Comparison of ENCODE assay signal across 18 cellular contexts in genomic region chr2:120262761-120263428, GRCh38. TPM values are rescaled to one million over a fixed set of nuclear protein-coding genes. Genes with fewer than 3 reads are reported as not detected.
A peak's percentile ranks its signal among the peaks of the same experiment; 100 is the strongest.
DNase-seq lines count a peak whose midpoint lies in the region; ATAC-seq and TF ChIP-seq lines count a peak whose summit lies in the region.
"Had no signal": no experiment of that assay in that cellular context is flagged by ENCODE, and none has a peak within 500 bp of the region (broad histone marks: within the 10 kb centered on the region; RNA-seq: fewer than 3 reads in every experiment).

No MANE protein-coding gene starts in this region.

- in situ Hi-C loops in brain microvascular endothelial cell (cut with HindIII; ENCODE audit: low pct_ligation_motif_present, low sequenced_read_pairs) = no loop called here

- H3K36me3 Mint-ChIP-seq in MCF 10A (ENCODE audit: insufficient read depth, unreplicated experiment) = no peaks in the 10 kb centered on the region

- no peak overlapping the region for H3K4me3 ChIP-seq in breast epithelium
- no peak overlapping the region for H3K4me3 ChIP-seq in brain microvascular endothelial cell (ENCODE audit: low read depth, low read length)
- no peak overlapping the region for H3K4me3 ChIP-seq in left lung
- no peak overlapping the region for H3K4me3 ChIP-seq in upper lobe of left lung
- H3K4me3 ChIP-seq: heart right ventricle had no signal

- peak overlapping the region in 1 of 2 donors; percentile 61 for H3K27ac ChIP-seq in breast epithelium
- no peak overlapping the region for H3K27ac ChIP-seq in brain microvascular endothelial cell
- peak overlapping the region in 1 of 2 donors; percentile 72 for H3K27ac ChIP-seq in left lung
- peak overlapping the region in 3 of 4 donors; percentile 38 to 48 (median 40) for H3K27ac ChIP-seq in upper lobe of left lung
- H3K27ac ChIP-seq: heart right ventricle had no signal

- no peak overlapping the region for H3K4me3 Mint-ChIP-seq in MCF 10A (ENCODE audit: unreplicated experiment)
- H3K4me3 Mint-ChIP-seq: activated naive CD4-positive, alpha-beta T cell treated with anti-CD3 and anti-CD28 coated beads, Interleukin-2, amount 50 U/mL, for 24 hours; CD8-positive, alpha-beta memory T cell; endodermal cell had no signal

- POLR2A ChIA-PET in MCF 10A (lab: Yijun Ruan, JAX) = interaction anchor here (0.6 to 3.4 kb wide), 7 partner anchors 10 to 546 kb away, joined by 3 to 18 read pairs (median 3); partner anchors contain the start of gene RALB

- no peaks in the 10 kb centered on the region for H3K27me3 ChIP-seq in breast epithelium
- no peaks in the 10 kb centered on the region for H3K27me3 ChIP-seq in brain microvascular endothelial cell (replicated peaks)
- H3K27me3 ChIP-seq in left lung = no peaks in the 10 kb centered on the region
- no peaks in the 10 kb centered on the region for H3K27me3 ChIP-seq in upper lobe of left lung
- H3K27me3 ChIP-seq: heart right ventricle had no signal

- 68 to 73% methylated on average over 10 of the region's 10 CpGs for WGBS in upper lobe of left lung, 2 donors

- no peaks in the 10 kb centered on the region for H3K27me3 Mint-ChIP-seq in MCF 10A (ENCODE audit: insufficient read depth, unreplicated experiment)
- H3K27me3 Mint-ChIP-seq: activated naive CD4-positive, alpha-beta T cell treated with anti-CD3 and anti-CD28 coated beads, Interleukin-2, amount 50 U/mL, for 24 hours; CD8-positive, alpha-beta memory T cell; progenitor cell of endocrine pancreas had no signal

- ATAC-seq in left lung = peak; percentile 78
- ATAC-seq in upper lobe of left lung (ENCODE audit: low FRiP score in 2 of 2) = peak; percentile 52 to 57

- CTCF ChIA-PET in MCF 10A (lab: Yijun Ruan, JAX) = interaction anchor here (0.6 to 0.8 kb wide), 3 partner anchors 11 to 832 kb away, joined by 3 to 4 read pairs (median 3); no protein-coding TSS in a partner anchor

- no peaks in the 10 kb centered on the region for H3K9me3 Mint-ChIP-seq in MCF 10A (ENCODE audit: unreplicated experiment)
- H3K9me3 Mint-ChIP-seq: activated naive CD4-positive, alpha-beta T cell treated with anti-CD3 and anti-CD28 coated beads, Interleukin-2, amount 50 U/mL, for 24 hours had no signal

- no peaks in the 10 kb centered on the region for H3K4me1 Mint-ChIP-seq in MCF 10A (ENCODE audit: insufficient read depth, unreplicated experiment)
- H3K4me1 Mint-ChIP-seq: endodermal cell had no signal

- intact Hi-C loops in MCF 10A (cut with micrococcal nuclease) = no loop called here
- intact Hi-C loops in breast epithelium (cut with DNase I; ENCODE audit: low total_unique reads) = no loop called here
- intact Hi-C loops in left lung (cut with DNase I) = no loop called here

- TF ChIP-seq CTCF in MCF 10A (IDR thresholded peaks at IDR 0.05; ENCODE audit: unreplicated experiment) (no peak), breast epithelium (IDR thresholded peaks at IDR 0.05) (no peak), brain microvascular endothelial cell (IDR thresholded peaks at IDR 0.05; ENCODE audit: low read depth, low read length, missing control alignments) (no peak), left lung (IDR thresholded peaks at IDR 0.05) (no peak), upper lobe of left lung (IDR thresholded peaks at IDR 0.05) (no peak)

- H3K9me3 ChIP-seq in breast epithelium = peaks cover 0 to 6% of the 10 kb centered on the region in 2 donors
- H3K9me3 ChIP-seq in left lung = peaks cover 0 to 3% of the 10 kb centered on the region in 2 donors
- peaks cover 0 to 7% (median 0%) of the 10 kb centered on the region in 4 donors for H3K9me3 ChIP-seq in upper lobe of left lung

- no peaks in the 10 kb centered on the region for H3K4me1 ChIP-seq in breast epithelium
- H3K4me1 ChIP-seq in left lung = peaks cover 0 to 77% of the 10 kb centered on the region in 2 donors
- H3K4me1 ChIP-seq in upper lobe of left lung = peaks cover 39 to 69% (median 52%) of the 10 kb centered on the region in 4 donors

- no TSS peak for BruUV-seq in MCF 10A (replicated peaks; lab: Mats Ljungman, UMichigan)

- DNase-seq in MCF 10A (ENCODE audit: unreplicated experiment) (peak; percentile 76), breast epithelium (ENCODE audit: low spot score in 2 of 2) (no peak), brain microvascular endothelial cell (peak; percentile 30), left lung (no peak), upper lobe of left lung (no peak), NCI-H1930 (lab: John Stamatoyannopoulos, UW) (no peak), A172 (ENCODE audit: low spot score) (no peak)
- no peak for DNase-seq in activated naive CD4-positive, alpha-beta T cell treated with anti-CD3 and anti-CD28 coated beads, Interleukin-2, amount 50 U/mL, for 16 hours
- DNase-seq: activated CD4-positive, alpha-beta T cell treated with anti-CD3 and anti-CD28 coated beads for 48 hours; CD8-positive, alpha-beta memory T cell; endodermal cell; GDM1; heart right ventricle; NCI-H2029 treated with DMSO at 0.1 percent for 48 hours; NCI-H774; substantia nigra had no signal

- TF ChIP-seq EP300 in upper lobe of left lung (IDR thresholded peaks at IDR 0.05) = no peak

- TF ChIP-seq POLR2A in breast epithelium (IDR thresholded peaks at IDR 0.05) (no peak), upper lobe of left lung (IDR thresholded peaks at IDR 0.05) (no peak)

- H3K36me3 ChIP-seq in breast epithelium = no peaks in the 10 kb centered on the region
- no peaks in the 10 kb centered on the region for H3K36me3 ChIP-seq in brain microvascular endothelial cell (replicated peaks)
- no peaks in the 10 kb centered on the region for H3K36me3 ChIP-seq in left lung
- H3K36me3 ChIP-seq in upper lobe of left lung = no peaks in the 10 kb centered on the region
- H3K36me3 ChIP-seq: heart right ventricle had no signal

- H3K27ac Mint-ChIP-seq in MCF 10A (ENCODE audit: low read depth, unreplicated experiment) = no peak overlapping the region
- H3K27ac Mint-ChIP-seq: activated naive CD4-positive, alpha-beta T cell treated with anti-CD3 and anti-CD28 coated beads, Interleukin-2, amount 50 U/mL, for 24 hours; CD8-positive, alpha-beta memory T cell; endodermal cell; progenitor cell of endocrine pancreas had no signal

RNA-seq across cellular contexts. Expression of gene RALB, which starts 10.2 kb away (rescaled TPM):
- total RNA-seq in MCF 10A (2022) (37.4 and 46.5 TPM in 2 replicates), breast epithelium (10 to 100 TPM; 36.1 to 59.8 (median 38.5) TPM), left lung (10 to 100 TPM; 50.5 to 68.1 TPM), upper lobe of left lung (10 to 100 TPM; 23.0 to 85.8 (median 46.5) TPM)
- total RNA-seq in A172 (2014; rRNA removed; shearing (Covaris generic)) = 112 and 126 TPM in 2 replicates

RNA-seq across cellular contexts. Expression of gene TMEM185B, which starts 39.7 kb away (rescaled TPM):
- total RNA-seq in MCF 10A (2022) = 40.9 and 45.0 TPM in 2 replicates
- 10 to 100 TPM; 18.1 to 31.9 (median 26.2) TPM for total RNA-seq in breast epithelium
- 10 to 100 TPM; 24.3 to 29.1 TPM for total RNA-seq in left lung
- 10 to 100 TPM; 15.3 to 29.3 (median 25.5) TPM for total RNA-seq in upper lobe of left lung
- 36.9 and 38.1 TPM in 2 replicates for total RNA-seq in A172 (2014; rRNA removed; shearing (Covaris generic))

Comparison
In these comparisons a context has a peak if more than half of its experiments do, and no peak if none do; other contexts are left out.
1. DNase-seq: peak in MCF 10A (single experiment) and brain microvascular endothelial cell (single experiment); none in breast epithelium (0 of 2), left lung (0 of 2), upper lobe of left lung (0 of 2), activated naive CD4-positive, alpha-beta T cell treated with anti-CD3 and anti-CD28 coated beads, Interleukin-2, amount 50 U/mL, for 16 hours (single experiment), NCI-H1930 (0 of 2) and A172 (single experiment).